Comparison of ENCODE assay signal across 1 cellular context in genomic region chr10:114911801-114912479, GRCh38.
TF ChIP-seq lines count a peak whose summit lies in the region.

No MANE protein-coding gene starts in this region.

TF ChIP-seq in GM23338, 12 proteins besides CTCF, POLR2A, EP300 and RAD21 (continued from another document):
- TF ChIP-seq ZNF462 (CRISPR knock-in tag; IDR thresholded peaks at IDR 0.05) (no peak), EZH2 (IDR thresholded peaks at IDR 0.05; ENCODE audit: low read depth, unreplicated experiment) (no peak)
